In genomic region chr17:39738568-39738901, GRCh38 we compare ENCODE assay signal across 8 cellular contexts. TPM values are rescaled to one million over a fixed set of nuclear protein-coding genes. Genes with fewer than 3 reads are reported as not detected.
DNase-seq lines count a peak whose midpoint lies in the region; ATAC-seq, FAIRE-seq and TF ChIP-seq lines count a peak whose summit lies in the region.

No MANE protein-coding gene starts in this region.

- H3K79me2 ChIP-seq in GM23248 (ENCODE audit: insufficient read depth) (no peaks in the 10 kb centered on the region), HepG2 (ENCODE audit: insufficient read depth, low read length) (peaks cover 38% of the 10 kb centered on the region)

- no peaks in the 10 kb centered on the region for H3K9me3 ChIP-seq in GM23248 (ENCODE audit: low read depth)
- H3K9me3 ChIP-seq in body of pancreas, result no peaks in the 10 kb centered on the region
- H3K9me3 ChIP-seq in HepG2 (ENCODE audit: low read length), result no peaks in the 10 kb centered on the region

- FAIRE-seq in HepG2 (lab: Jason Lieb, UNC), result no peak

- H3K4me1 ChIP-seq in GM23248 (ENCODE audit: insufficient read depth) (peaks cover 20% of the 10 kb centered on the region), body of pancreas (peaks cover 45% of the 10 kb centered on the region), HepG2 (ENCODE audit: insufficient read depth, low read length) (peaks cover 44% of the 10 kb centered on the region)

- 0 to 2% methylated on average over 12 to 13 of the region's 13 CpGs for WGBS in GM23248 (ENCODE audit: low coverage in 1 of 2, low lambda C conversion rate in 2 of 2, missing lambda C conversion rate in 2 of 2), 2 experiments
- 0 to 2% methylated on average over 10 to 13 of the region's 13 CpGs for WGBS in body of pancreas, 2 donors
- 0% methylated on average over 11 of the region's 13 CpGs for WGBS in HepG2 (ENCODE audit: low lambda C conversion rate)

- peaks cover 28% of the 10 kb centered on the region for H3K4me1 Mint-ChIP-seq in stimulated activated naive CD8-positive, alpha-beta T cell treated with anti-CD3 and anti-CD28 coated beads, Interleukin-15, Interleukin-2, amounts not matched to agents 100 ng/mL and 50 ng/mL, for 24 hours (ENCODE audit: low read depth)

- TF ChIP-seq EP300 in HepG2 (IDR thresholded peaks at IDR 0.05; ENCODE audit: low read depth in 2 of 2, low read length in 2 of 2) (no peak), HepG2 (CRISPR knock-in tag; IDR thresholded peaks at IDR 0.05; ENCODE audit: borderline replicate concordance) (no peak)

- H2AFZ ChIP-seq in GM23248 (peak overlapping the region; percentile 68), HepG2 (ENCODE audit: low read length) (no peak overlapping the region)

- no peaks in the 10 kb centered on the region for H3F3A ChIP-seq in GM23248 (ENCODE audit: insufficient read depth)

- no peaks in the 10 kb centered on the region for H3K36me3 ChIP-seq in GM23248 (ENCODE audit: low read depth)
- peaks cover 6 to 8% of the 10 kb centered on the region in 2 donors for H3K36me3 ChIP-seq in body of pancreas (replicated peaks in 1 of 2; ENCODE audit: insufficient read depth in 1 of 2, low read depth in 2 of 2)
- H3K36me3 ChIP-seq in HepG2 (replicated peaks in 1 of 2; ENCODE audit: control insufficient read depth in 1 of 2, insufficient read depth in 2 of 2, low read length in 2 of 2), result peaks cover 15 to 18% of the 10 kb centered on the region in 2 experiments

- TF ChIP-seq POLR2A in body of pancreas (IDR thresholded peaks at IDR 0.05), result no peak
- 0 out of 4 replicates have a peak, but pooled peaks of 1 of the 2 experiments have one; percentile 31 for TF ChIP-seq POLR2A in HepG2 (IDR thresholded peaks at IDR 0.05; ENCODE audit: insufficient read depth in 1 of 2, low read depth in 2 of 2, low read length in 2 of 2)

- no peaks in the 10 kb centered on the region for H3K36me3 Mint-ChIP-seq in stimulated activated naive CD8-positive, alpha-beta T cell treated with anti-CD3 and anti-CD28 coated beads, Interleukin-15, Interleukin-2, amounts not matched to agents 100 ng/mL and 50 ng/mL, for 24 hours (ENCODE audit: low read depth)

- TF ChIP-seq CTCF in body of pancreas (IDR thresholded peaks at IDR 0.05) (no peak), HepG2 (CRISPR knock-in tag; IDR thresholded peaks at IDR 0.05) (no peak)

- DNase-seq in GM23248, result no peak
- DNase-seq in RPMI8226, result peak; percentile 77
- DNase-seq in body of pancreas, result peak; percentile 66 to 76 (median 73)
- DNase-seq in HepG2 (ENCODE audit: low spot score), result peak; percentile 50
- no peak for DNase-seq in A172 (ENCODE audit: low spot score)

- H3K27me3 ChIP-seq in GM23248 (replicated peaks; ENCODE audit: insufficient read depth), result peaks cover 4% of the 10 kb centered on the region; the same call in 1 of the 2 replicates
- H3K27me3 ChIP-seq in body of pancreas, result no peaks in the 10 kb centered on the region
- no peaks in the 10 kb centered on the region; a peak in 1 of 5 replicates for H3K27me3 ChIP-seq in HepG2 (ENCODE audit: control insufficient read depth in 1 of 2, insufficient read depth in 2 of 2, low read length in 2 of 2)

- H3K4me2 ChIP-seq in GM23248 (ENCODE audit: unreplicated experiment) (no peak overlapping the region), HepG2 (ENCODE audit: low read depth, low read length) (peak overlapping the region; percentile 82)

- H3K27ac Mint-ChIP-seq in stimulated activated naive CD8-positive, alpha-beta T cell treated with anti-CD3 and anti-CD28 coated beads, Interleukin-15, Interleukin-2, amounts not matched to agents 100 ng/mL and 50 ng/mL, for 24 hours, result peak overlapping the region; percentile 45

- H3K27me3 Mint-ChIP-seq in stimulated activated naive CD8-positive, alpha-beta T cell treated with anti-CD3 and anti-CD28 coated beads, Interleukin-15, Interleukin-2, amounts not matched to agents 100 ng/mL and 50 ng/mL, for 24 hours, result no peaks in the 10 kb centered on the region

- in situ Hi-C loops in GM23248 (cut with MboI) (no loop called here), HepG2 (cut with HindIII; ENCODE audit: extremely low pct_ligation_motif_present, low pct_unique_long_range_greater_than_20kb) (no loop called here)

- intact Hi-C loops in body of pancreas (cut with DNase I), result no loop called here
- intact Hi-C loops in HepG2 (cut with micrococcal nuclease; ENCODE audit: unreplicated experiment), result loop anchor here (10.0 kb wide), 1 partner anchor 274 kb away; the partner anchor contains the start of gene CDK12

- no peaks in the 10 kb centered on the region for H4K20me1 ChIP-seq in GM23248 (ENCODE audit: insufficient read depth)
- peaks cover 7% of the 10 kb centered on the region; the same call in 1 of the 2 replicates for H4K20me1 ChIP-seq in HepG2 (ENCODE audit: insufficient read depth, low read length)

- no peak overlapping the region for H3K4me3 ChIP-seq in GM23248
- H3K4me3 ChIP-seq in body of pancreas, result peak overlapping the region; percentile 18 to 64
- H3K4me3 ChIP-seq in HepG2 (replicated peaks in 1 of 3; ENCODE audit: insufficient read depth in 1 of 3, low read depth in 2 of 3, low read length in 3 of 3), result peak overlapping the region; percentile 89 to 96 (median 95)

- ATAC-seq in body of pancreas (peak; percentile 22), HepG2 (peak; percentile 8), HG02623 (IDR thresholded peaks at IDR 0.05; ENCODE audit: unreplicated experiment) (no peak), GM21367 (IDR thresholded peaks at IDR 0.05; ENCODE audit: unreplicated experiment) (no peak)

- TF ChIP-seq RAD21 in HepG2 (CRISPR knock-in tag; IDR thresholded peaks at IDR 0.05), result peak; percentile 9; the same call in 1 of the 2 replicates

- CTCF ChIA-PET in HepG2 (lab: Yijun Ruan, JAX; ENCODE audit: low intra/inter-chr PET ratio, low total read pairs), result interaction anchor here (2.4 kb wide), 1 partner anchor 16 kb away, joined by 11 read pairs; no protein-coding TSS in a partner anchor

- H3K9me2 ChIP-seq in GM23248 (ENCODE audit: insufficient read depth), result no peaks in the 10 kb centered on the region

- POLR2A ChIA-PET in HepG2 (lab: Yijun Ruan, JAX), result interaction anchor here (1.0 to 3.0 kb wide), 18 partner anchors 9 to 867 kb away, joined by 3 to 79 read pairs (median 10); partner anchors contain the start of genes ERBB2, LRRC3C, MIEN1 and ORMDL3

- H3K4me3 Mint-ChIP-seq in stimulated activated naive CD8-positive, alpha-beta T cell treated with anti-CD3 and anti-CD28 coated beads, Interleukin-15, Interleukin-2, amounts not matched to agents 100 ng/mL and 50 ng/mL, for 24 hours, result peak overlapping the region; percentile 68

- H3K9me3 Mint-ChIP-seq in stimulated activated naive CD8-positive, alpha-beta T cell treated with anti-CD3 and anti-CD28 coated beads, Interleukin-15, Interleukin-2, amounts not matched to agents 100 ng/mL and 50 ng/mL, for 24 hours, result no peaks in the 10 kb centered on the region

- H3K27ac ChIP-seq in GM23248 (no peak overlapping the region), body of pancreas (peak overlapping the region; percentile 95 to 99 (median 98)), HepG2 (ENCODE audit: extremely low read length, insufficient read depth, low read length) (peak overlapping the region; percentile 97)

- no TSS peak for BruUV-seq in HepG2 (replicated peaks; lab: Mats Ljungman, UMichigan)

- no peak overlapping the region for H3K9ac ChIP-seq in GM23248
- peak overlapping the region; percentile 95 for H3K9ac ChIP-seq in HepG2 (ENCODE audit: insufficient read depth, low read depth, low read length)

RNA-seq across cellular contexts. Expression of gene GRB7, which starts 0.8 kb away (rescaled TPM):
- 0.25 TPM in 1 of 2 replicates, not detected in the other for total RNA-seq in GM23248 (2014; rRNA removed; shearing (Covaris generic))
- polyA plus RNA-seq in GM23248 (2016; fragmentation: Nextera tagmentation; extraction: Ambion mirVana), result not detected in 2 replicates
- 10 to 100 TPM; 25.4 to 39.9 TPM for total RNA-seq in body of pancreas
- 41.7 and 60.2 TPM in 2 replicates for total RNA-seq in HepG2 (2016; rRNA removed; fragmentation: Illumina TruSeq; extraction: Trizol)
- 17.9 and 20.4 TPM in 2 replicates for total RNA-seq in HepG2 (2016; cell fraction: cytosol; rRNA removed; fragmentation: Illumina TruSeq; extraction: Trizol; ENCODE audit: low read depth)
- 38.5 and 64.6 TPM in 2 replicates for total RNA-seq in HepG2 (2016; cell fraction: insoluble cytoplasmic fraction; rRNA removed; fragmentation: Illumina TruSeq; extraction: Trizol)
- total RNA-seq in HepG2 (2016; cell fraction: membrane; rRNA removed; fragmentation: Illumina TruSeq; extraction: Trizol), result 31.4 and 31.5 TPM in 2 replicates
- 57.0 and 59.4 TPM in 2 replicates for total RNA-seq in HepG2 (2016; cell fraction: nucleus; rRNA removed; fragmentation: Illumina TruSeq; extraction: Trizol)
- 77.7 and 92.3 TPM in 2 replicates for polyA plus RNA-seq in HepG2 (2011; rRNA removed)
- 36.7 and 60.1 TPM in 2 replicates for polyA plus RNA-seq in HepG2 (2011; cell fraction: cytosol; rRNA removed)
- 319 and 344 TPM in 2 replicates for polyA plus RNA-seq in HepG2 (2011; cell fraction: nucleus; rRNA removed)
- polyA plus RNA-seq in HepG2 (2012), result 60.9 and 73.8 TPM in 2 replicates
- 8.5 and 8.6 TPM in 2 replicates for polyA plus RNA-seq in HepG2 (2016; cell fraction: cytosol; fragmentation: Illumina TruSeq; extraction: Trizol; ENCODE audit: low read depth)
- 45.6 and 58.3 TPM in 2 replicates for polyA plus RNA-seq in HepG2 (2016; cell fraction: insoluble cytoplasmic fraction; fragmentation: Illumina TruSeq; extraction: Trizol; ENCODE audit: low read depth)
- 13.3 and 14.8 TPM in 2 replicates for polyA plus RNA-seq in HepG2 (2016; cell fraction: membrane; fragmentation: Illumina TruSeq; extraction: Trizol; ENCODE audit: low read depth)
- polyA plus RNA-seq in HepG2 (2016; cell fraction: nucleus; fragmentation: Illumina TruSeq; extraction: Trizol; ENCODE audit: insufficient read depth, low read depth), result 147 and 156 TPM in 2 replicates
- 9.1 and 160 TPM in 2 replicates for polyA minus RNA-seq in HepG2 (2011; rRNA and poly(A)+ RNA removed; ENCODE audit: low replicate concordance)
- 55.8 and 65.9 TPM in 2 replicates for polyA minus RNA-seq in HepG2 (2011; cell fraction: cytosol; rRNA and poly(A)+ RNA removed)
- polyA minus RNA-seq in HepG2 (2011; cell fraction: nucleus; rRNA and poly(A)+ RNA removed), result 80.7 and 95.9 TPM in 2 replicates
- total RNA-seq in A172 (2014; rRNA removed; shearing (Covaris generic)), result 0.40 and 0.72 TPM in 2 replicates

RNA-seq across cellular contexts. Expression of gene MIEN1, which starts 8.2 kb away (rescaled TPM):
- total RNA-seq in GM23248 (2014; rRNA removed; shearing (Covaris generic)), result 33.6 and 37.1 TPM in 2 replicates
- 85.4 and 88.4 TPM in 2 replicates for polyA plus RNA-seq in GM23248 (2016; fragmentation: Nextera tagmentation; extraction: Ambion mirVana)
- 10 to 100 TPM; 79.1 to 98.2 TPM for total RNA-seq in body of pancreas
- total RNA-seq in HepG2 (2016; rRNA removed; fragmentation: Illumina TruSeq; extraction: Trizol), result 40.6 and 48.6 TPM in 2 replicates
- 50.1 and 73.7 TPM in 2 replicates for total RNA-seq in HepG2 (2016; cell fraction: cytosol; rRNA removed; fragmentation: Illumina TruSeq; extraction: Trizol; ENCODE audit: low read depth)
- total RNA-seq in HepG2 (2016; cell fraction: insoluble cytoplasmic fraction; rRNA removed; fragmentation: Illumina TruSeq; extraction: Trizol), result 43.9 and 49.0 TPM in 2 replicates
- 66.3 and 82.4 TPM in 2 replicates for total RNA-seq in HepG2 (2016; cell fraction: membrane; rRNA removed; fragmentation: Illumina TruSeq; extraction: Trizol)
- total RNA-seq in HepG2 (2016; cell fraction: nucleus; rRNA removed; fragmentation: Illumina TruSeq; extraction: Trizol), result 18.4 and 23.7 TPM in 2 replicates
- 56.6 and 68.2 TPM in 2 replicates for polyA plus RNA-seq in HepG2 (2011; rRNA removed)
- 62.1 and 67.0 TPM in 2 replicates for polyA plus RNA-seq in HepG2 (2011; cell fraction: cytosol; rRNA removed)
- polyA plus RNA-seq in HepG2 (2011; cell fraction: nucleus; rRNA removed), result 27.3 and 39.8 TPM in 2 replicates
- polyA plus RNA-seq in HepG2 (2012), result 38.6 and 44.5 TPM in 2 replicates
- polyA plus RNA-seq in HepG2 (2016; cell fraction: cytosol; fragmentation: Illumina TruSeq; extraction: Trizol; ENCODE audit: low read depth), result 106 and 131 TPM in 2 replicates
- 73.3 and 81.4 TPM in 2 replicates for polyA plus RNA-seq in HepG2 (2016; cell fraction: insoluble cytoplasmic fraction; fragmentation: Illumina TruSeq; extraction: Trizol; ENCODE audit: low read depth)
- polyA plus RNA-seq in HepG2 (2016; cell fraction: membrane; fragmentation: Illumina TruSeq; extraction: Trizol; ENCODE audit: low read depth), result 100 and 131 TPM in 2 replicates
- polyA plus RNA-seq in HepG2 (2016; cell fraction: nucleus; fragmentation: Illumina TruSeq; extraction: Trizol; ENCODE audit: insufficient read depth, low read depth), result 45.4 and 54.1 TPM in 2 replicates
- 30.0 and 48.1 TPM in 2 replicates for polyA minus RNA-seq in HepG2 (2011; rRNA and poly(A)+ RNA removed; ENCODE audit: low replicate concordance)
- polyA minus RNA-seq in HepG2 (2011; cell fraction: cytosol; rRNA and poly(A)+ RNA removed), result 11.5 and 16.0 TPM in 2 replicates
- 10.6 and 14.7 TPM in 2 replicates for polyA minus RNA-seq in HepG2 (2011; cell fraction: nucleus; rRNA and poly(A)+ RNA removed)
- total RNA-seq in A172 (2014; rRNA removed; shearing (Covaris generic)), result 109 and 111 TPM in 2 replicates

RNA-seq across cellular contexts. Expression of gene ERBB2, which starts 38.7 kb away (rescaled TPM):
- 45.8 and 55.4 TPM in 2 replicates for total RNA-seq in GM23248 (2014; rRNA removed; shearing (Covaris generic))
- polyA plus RNA-seq in GM23248 (2016; fragmentation: Nextera tagmentation; extraction: Ambion mirVana) (28.5 and 30.3 TPM in 2 replicates), HepG2 (2011; rRNA removed) (57.7 and 77.7 TPM in 2 replicates)
- total RNA-seq in body of pancreas (10 to 100 TPM; 52.4 to 65.3 TPM), HepG2 (2016; rRNA removed; fragmentation: Illumina TruSeq; extraction: Trizol) (30.2 and 64.1 TPM in 2 replicates)
- 29.4 and 32.0 TPM in 2 replicates for total RNA-seq in HepG2 (2016; cell fraction: cytosol; rRNA removed; fragmentation: Illumina TruSeq; extraction: Trizol; ENCODE audit: low read depth)
- 24.5 and 63.0 TPM in 2 replicates for total RNA-seq in HepG2 (2016; cell fraction: insoluble cytoplasmic fraction; rRNA removed; fragmentation: Illumina TruSeq; extraction: Trizol)
- 21.8 and 22.8 TPM in 2 replicates for total RNA-seq in HepG2 (2016; cell fraction: membrane; rRNA removed; fragmentation: Illumina TruSeq; extraction: Trizol)
- 81.6 and 99.0 TPM in 2 replicates for total RNA-seq in HepG2 (2016; cell fraction: nucleus; rRNA removed; fragmentation: Illumina TruSeq; extraction: Trizol)
- polyA plus RNA-seq in HepG2 (2011; cell fraction: cytosol; rRNA removed), result 36.7 and 42.6 TPM in 2 replicates
- polyA plus RNA-seq in HepG2 (2011; cell fraction: nucleus; rRNA removed), result 210 and 211 TPM in 2 replicates
- 69.2 and 69.6 TPM in 2 replicates for polyA plus RNA-seq in HepG2 (2012)
- 4.2 and 4.3 TPM in 2 replicates for polyA plus RNA-seq in HepG2 (2016; cell fraction: cytosol; fragmentation: Illumina TruSeq; extraction: Trizol; ENCODE audit: low read depth)
- polyA plus RNA-seq in HepG2 (2016; cell fraction: insoluble cytoplasmic fraction; fragmentation: Illumina TruSeq; extraction: Trizol; ENCODE audit: low read depth), result 25.3 and 32.1 TPM in 2 replicates
- polyA plus RNA-seq in HepG2 (2016; cell fraction: membrane; fragmentation: Illumina TruSeq; extraction: Trizol; ENCODE audit: low read depth), result 8.5 and 9.9 TPM in 2 replicates
- polyA plus RNA-seq in HepG2 (2016; cell fraction: nucleus; fragmentation: Illumina TruSeq; extraction: Trizol; ENCODE audit: insufficient read depth, low read depth), result 149 and 153 TPM in 2 replicates
- polyA minus RNA-seq in HepG2 (2011; rRNA and poly(A)+ RNA removed; ENCODE audit: low replicate concordance), result 39.8 and 292 TPM in 2 replicates
- 52.4 and 60.7 TPM in 2 replicates for polyA minus RNA-seq in HepG2 (2011; cell fraction: cytosol; rRNA and poly(A)+ RNA removed)
- polyA minus RNA-seq in HepG2 (2011; cell fraction: nucleus; rRNA and poly(A)+ RNA removed), result 58.8 and 83.7 TPM in 2 replicates
- total RNA-seq in A172 (2014; rRNA removed; shearing (Covaris generic)), result 43.3 and 43.6 TPM in 2 replicates

RNA-seq across cellular contexts. Expression of gene PGAP3, which starts 50.7 kb away (rescaled TPM):
- total RNA-seq in GM23248 (2014; rRNA removed; shearing (Covaris generic)), result 14.2 and 15.3 TPM in 2 replicates
- polyA plus RNA-seq in GM23248 (2016; fragmentation: Nextera tagmentation; extraction: Ambion mirVana), result 9.2 and 10.6 TPM in 2 replicates
- total RNA-seq in body of pancreas, result 10 to 100 TPM; 13.8 to 33.2 TPM
- total RNA-seq in HepG2 (2016; rRNA removed; fragmentation: Illumina TruSeq; extraction: Trizol), result 5.1 and 11.9 TPM in 2 replicates
- total RNA-seq in HepG2 (2016; cell fraction: cytosol; rRNA removed; fragmentation: Illumina TruSeq; extraction: Trizol; ENCODE audit: low read depth), result 1.1 and 1.5 TPM in 2 replicates
- 3.5 and 11.4 TPM in 2 replicates for total RNA-seq in HepG2 (2016; cell fraction: insoluble cytoplasmic fraction; rRNA removed; fragmentation: Illumina TruSeq; extraction: Trizol)
- 3.2 and 3.3 TPM in 2 replicates for total RNA-seq in HepG2 (2016; cell fraction: membrane; rRNA removed; fragmentation: Illumina TruSeq; extraction: Trizol)
- total RNA-seq in HepG2 (2016; cell fraction: nucleus; rRNA removed; fragmentation: Illumina TruSeq; extraction: Trizol), result 11.6 and 12.8 TPM in 2 replicates
- 14.6 and 21.2 TPM in 2 replicates for polyA plus RNA-seq in HepG2 (2011; rRNA removed)
- polyA plus RNA-seq in HepG2 (2011; cell fraction: cytosol; rRNA removed), result 9.7 and 10.8 TPM in 2 replicates
- 53.0 and 67.8 TPM in 2 replicates for polyA plus RNA-seq in HepG2 (2011; cell fraction: nucleus; rRNA removed)
- polyA plus RNA-seq in HepG2 (2012), result 9.1 and 10.3 TPM in 2 replicates
- polyA plus RNA-seq in HepG2 (2016; cell fraction: cytosol; fragmentation: Illumina TruSeq; extraction: Trizol; ENCODE audit: low read depth), result 0.93 and 0.97 TPM in 2 replicates
- 4.1 and 5.4 TPM in 2 replicates for polyA plus RNA-seq in HepG2 (2016; cell fraction: insoluble cytoplasmic fraction; fragmentation: Illumina TruSeq; extraction: Trizol; ENCODE audit: low read depth)
- 2.1 and 2.4 TPM in 2 replicates for polyA plus RNA-seq in HepG2 (2016; cell fraction: membrane; fragmentation: Illumina TruSeq; extraction: Trizol; ENCODE audit: low read depth)
- 23.4 and 28.3 TPM in 2 replicates for polyA plus RNA-seq in HepG2 (2016; cell fraction: nucleus; fragmentation: Illumina TruSeq; extraction: Trizol; ENCODE audit: insufficient read depth, low read depth)
- 12.0 and 44.9 TPM in 2 replicates for polyA minus RNA-seq in HepG2 (2011; rRNA and poly(A)+ RNA removed; ENCODE audit: low replicate concordance)
- polyA minus RNA-seq in HepG2 (2011; cell fraction: cytosol; rRNA and poly(A)+ RNA removed), result 5.6 and 8.2 TPM in 2 replicates
- polyA minus RNA-seq in HepG2 (2011; cell fraction: nucleus; rRNA and poly(A)+ RNA removed), result 8.2 and 9.7 TPM in 2 replicates
- total RNA-seq in A172 (2014; rRNA removed; shearing (Covaris generic)), result 10.8 and 11.4 TPM in 2 replicates

Comparison
In these comparisons a context has a peak if more than half of its experiments do, and no peak if none do; other contexts are left out.
1. DNase-seq: peak in RPMI8226 (single experiment), body of pancreas (4 of 4) and HepG2 (single experiment); none in GM23248 (single experiment) and A172 (single experiment).
2. ATAC-seq: peak in body of pancreas (single experiment) and HepG2 (single experiment); none in HG02623 (single experiment) and GM21367 (single experiment).
3. RNA of gene GRB7, which starts 0.8 kb away (total RNA-seq): 17.9 to 64.6 TPM in HepG2 and 25.4 to 39.9 TPM in body of pancreas; 0.40 to 0.72 TPM in A172 and 0.25 TPM in GM23248; every median in the first group is over 10 times any median in the second.